8 cellular contexts compared by ENCODE assay signal in genomic region chr5:65926893-65927292, GRCh38. TPM values are rescaled to one million over a fixed set of nuclear protein-coding genes. Genes with fewer than 3 reads are reported as not detected.
DNase-seq lines count a peak whose midpoint lies in the region; ATAC-seq, FAIRE-seq and TF ChIP-seq lines count a peak whose summit lies in the region.

No MANE protein-coding gene starts in this region.

- peaks cover 18% of the 10 kb centered on the region for H3K36me3 Mint-ChIP-seq in natural killer cell treated with Interleukin-12 subunit alpha and Interleukin-12 subunit beta and Interleukin-15 and Interleukin-18, amount 100 ng/mL, for 72 hours

- H3K36me3 ChIP-seq in effector memory CD4-positive, alpha-beta T cell (ENCODE audit: control insufficient read depth, insufficient read depth, low read length): no peaks in the 10 kb centered on the region

- H3K9me3 ChIP-seq in effector memory CD4-positive, alpha-beta T cell (ENCODE audit: control insufficient read depth, low read length): no peaks in the 10 kb centered on the region

- no peak for TF ChIP-seq POLR2A in GM12891 (IDR thresholded peaks at IDR 0.05; ENCODE audit: low read depth, low read length)

- ATAC-seq in natural killer cell treated with Interleukin-12 subunit alpha and Interleukin-12 subunit beta and Interleukin-15 and Interleukin-18, amount 100 ng/mL, for 72 hours: no peak

- DNase-seq in activated CD4-positive, alpha-beta T cell treated with anti-CD3 and anti-CD28 coated beads for 4 hours: peak; percentile 7 to 13
- no peak for DNase-seq in activated CD4-positive, alpha-beta T cell treated with anti-CD3 and anti-CD28 coated beads, Interleukin-2, amount 50 U/mL, for 4 hours
- DNase-seq in RPMI8226: peak; percentile 34
- no peak for DNase-seq in effector memory CD4-positive, alpha-beta T cell
- DNase-seq in natural killer cell treated with Interleukin-12 subunit alpha and Interleukin-12 subunit beta and Interleukin-15 and Interleukin-18, amount 100 ng/mL, for 72 hours (ENCODE audit: low spot score): no peak
- DNase-seq in GM12891 (ENCODE audit: insufficient read length, low spot score): no peak
- DNase-seq in stimulated activated naive CD4-positive, alpha-beta T cell treated with Interleukin-2 at 50 U/mL for 16 hours (lab: John Stamatoyannopoulos, UW): no peak
- DNase-seq in GM19240 (ENCODE audit: insufficient read length, low spot score): no peak

- no peaks in the 10 kb centered on the region for H3K27me3 Mint-ChIP-seq in natural killer cell treated with Interleukin-12 subunit alpha and Interleukin-12 subunit beta and Interleukin-15 and Interleukin-18, amount 100 ng/mL, for 72 hours

- H3K27me3 ChIP-seq in effector memory CD4-positive, alpha-beta T cell (replicated peaks; ENCODE audit: control insufficient read depth, insufficient read depth, low read length, poor library complexity, severe bottlenecking): no peaks in the 10 kb centered on the region

- FAIRE-seq in GM12891 (lab: Jason Lieb, UNC): no peak

- peak overlapping the region; percentile 100 for H3K4me3 Mint-ChIP-seq in natural killer cell treated with Interleukin-12 subunit alpha and Interleukin-12 subunit beta and Interleukin-15 and Interleukin-18, amount 100 ng/mL, for 72 hours

- H3K4me3 ChIP-seq in effector memory CD4-positive, alpha-beta T cell (ENCODE audit: insufficient read depth, low read depth, low read length, poor library complexity, severe bottlenecking): peak overlapping the region; percentile 86

- H3K9me3 Mint-ChIP-seq in natural killer cell treated with Interleukin-12 subunit alpha and Interleukin-12 subunit beta and Interleukin-15 and Interleukin-18, amount 100 ng/mL, for 72 hours: no peaks in the 10 kb centered on the region

- H3K27ac Mint-ChIP-seq in natural killer cell treated with Interleukin-12 subunit alpha and Interleukin-12 subunit beta and Interleukin-15 and Interleukin-18, amount 100 ng/mL, for 72 hours: peak overlapping the region; percentile 93 to 96

- peaks cover 23 to 43% of the 10 kb centered on the region in 2 donors for H3K4me1 Mint-ChIP-seq in natural killer cell treated with Interleukin-12 subunit alpha and Interleukin-12 subunit beta and Interleukin-15 and Interleukin-18, amount 100 ng/mL, for 72 hours (ENCODE audit: low read depth in 2 of 2)

- peaks cover 7% of the 10 kb centered on the region for H3K4me1 ChIP-seq in effector memory CD4-positive, alpha-beta T cell (ENCODE audit: control insufficient read depth, insufficient read depth, low read length, poor library complexity, severe bottlenecking)

- H3K27ac ChIP-seq in effector memory CD4-positive, alpha-beta T cell (ENCODE audit: insufficient read depth, low read length, poor library complexity, severe bottlenecking): peak overlapping the region; percentile 97

TF ChIP-seq in GM12891, 5 proteins besides CTCF, POLR2A, EP300 and RAD21:
- TF ChIP-seq SPI1 (IDR thresholded peaks at IDR 0.05; ENCODE audit: low read depth, low read length) (no peak), POU2F2 (IDR thresholded peaks at IDR 0.05; ENCODE audit: low read depth, low read length) (no peak), POLR2AphosphoS5 (IDR thresholded peaks at IDR 0.05; ENCODE audit: low read depth, low read length) (no peak), PAX5 (IDR thresholded peaks at IDR 0.05; ENCODE audit: insufficient read depth, low read length, severe bottlenecking) (no peak), TAF1 (IDR thresholded peaks at IDR 0.05; ENCODE audit: low read depth, low read length) (no peak)
TF ChIP-seq in GM12891: peak in this region for 0.

RNA-seq across cellular contexts. Expression of gene ERBIN, which starts 0.5 kb away (rescaled TPM):
- 10 to 100 TPM; 53.4 to 61.2 TPM for total RNA-seq in natural killer cell treated with Interleukin-12 subunit alpha and Interleukin-12 subunit beta and Interleukin-15 and Interleukin-18, amount 100 ng/mL, for 72 hours
- polyA plus RNA-seq in GM12891 (2012; ENCODE audit: low read depth, missing spikeins): 26.3 TPM

Comparison
In these comparisons a context has a peak if more than half of its experiments do, and no peak if none do; other contexts are left out.
1. DNase-seq: peak in activated CD4-positive, alpha-beta T cell treated with anti-CD3 and anti-CD28 coated beads for 4 hours (2 of 2) and RPMI8226 (single experiment); none in activated CD4-positive, alpha-beta T cell treated with anti-CD3 and anti-CD28 coated beads, Interleukin-2, amount 50 U/mL, for 4 hours (0 of 2), effector memory CD4-positive, alpha-beta T cell (0 of 3), natural killer cell treated with Interleukin-12 subunit alpha and Interleukin-12 subunit beta and Interleukin-15 and Interleukin-18, amount 100 ng/mL, for 72 hours (single experiment), GM12891 (single experiment), stimulated activated naive CD4-positive, alpha-beta T cell treated with Interleukin-2 at 50 U/mL for 16 hours (single experiment) and GM19240 (single experiment).